ENCODE assay signal across 9 cellular contexts in the genomic region with DNA sequence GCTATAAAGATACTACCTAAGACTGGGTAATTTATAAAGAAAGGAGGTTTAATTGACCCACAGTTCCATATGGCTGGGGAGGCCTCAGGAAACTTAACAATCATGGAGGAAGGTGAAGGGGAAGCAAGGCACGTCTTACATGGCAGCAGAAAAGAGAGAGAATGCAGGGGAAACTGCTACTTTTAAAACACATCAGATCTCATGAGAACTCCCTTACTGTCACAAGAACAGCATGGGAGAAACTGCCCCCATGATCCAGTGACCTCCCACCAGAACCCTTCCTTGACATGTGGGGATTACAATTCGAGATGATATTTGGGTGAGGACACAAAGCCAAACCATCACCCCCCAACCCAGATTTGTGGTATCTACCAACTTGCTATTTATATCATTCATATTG. TPM values are rescaled to one million over a fixed set of nuclear protein-coding genes. Genes with fewer than 3 reads are reported as not detected.
"Had no signal": no experiment of that assay in that cellular context is flagged by ENCODE, and none has a peak within 500 bp of the region (broad histone marks: within the 10 kb centered on the region; RNA-seq: fewer than 3 reads in every experiment).

No MANE protein-coding gene starts in this region.

- DNase-seq: IMR-90, KBM-7, KG1 had no signal

- ATAC-seq: HepG2 had no signal

- H3K9ac ChIP-seq: KMS-11 had no signal

- H3K4me2 ChIP-seq: KMS-11 had no signal

- FAIRE-seq: HepG2, HTR-8/SVneo had no signal

- H3K27ac ChIP-seq: HL-60, KMS-11 had no signal

RNA-seq across cellular contexts. Expression of a gene that starts 13.9 kb away (rescaled TPM):
- total RNA-seq: HepG2, HT-29, IMR-90 had no signal
- polyA plus RNA-seq: HepG2, IgD-negative memory B cell, IMR-90 had no signal
